ENCODE assay signal across 16 cellular contexts in genomic region chr5:116861662-116862061, GRCh38.
DNase-seq lines count a peak whose midpoint lies in the region; ATAC-seq, FAIRE-seq and TF ChIP-seq lines count a peak whose summit lies in the region.
"Had no signal": no experiment of that assay in that cellular context is flagged by ENCODE, and none has a peak within 500 bp of the region (broad histone marks: within the 10 kb centered on the region; RNA-seq: fewer than 3 reads in every experiment).

No MANE protein-coding gene starts in this region.

- no peaks in the 10 kb centered on the region for H3K36me3 ChIP-seq in HepG2 (replicated peaks in 1 of 2; ENCODE audit: control insufficient read depth in 1 of 2, insufficient read depth in 2 of 2, low read length in 2 of 2)
- H3K36me3 ChIP-seq in right lobe of liver = no peaks in the 10 kb centered on the region
- H3K36me3 ChIP-seq in endodermal cell (ENCODE audit: control insufficient read depth, insufficient read depth, low read length) = no peaks in the 10 kb centered on the region
- no peaks in the 10 kb centered on the region for H3K36me3 ChIP-seq in H7 (replicated peaks; ENCODE audit: control insufficient read depth, insufficient read depth, low read length)

- H3K9ac ChIP-seq in HepG2 (ENCODE audit: insufficient read depth, low read depth, low read length) (peak overlapping the region; percentile 17; the same call in 1 of the 2 replicates), endodermal cell (ENCODE audit: extremely low read depth, low read length, poor library complexity, severe bottlenecking) (no peak overlapping the region)
- H3K9ac ChIP-seq: GM23248 had no signal

- H3K27me3 ChIP-seq in HepG2 (ENCODE audit: control insufficient read depth in 1 of 2, insufficient read depth in 2 of 2, low read length in 2 of 2) (no peaks in the 10 kb centered on the region), right lobe of liver (no peaks in the 10 kb centered on the region), endodermal cell (ENCODE audit: control insufficient read depth, insufficient read depth, low read length, poor library complexity, severe bottlenecking) (no peaks in the 10 kb centered on the region), H7 (ENCODE audit: control insufficient read depth, insufficient read depth, low read length) (no peaks in the 10 kb centered on the region)

- no TSS peak for BruUV-seq in HepG2 (replicated peaks; lab: Mats Ljungman, UMichigan)

- H3K27ac ChIP-seq in HepG2 (ENCODE audit: extremely low read length, insufficient read depth, low read length) = peak overlapping the region; percentile 47
- H3K27ac ChIP-seq in right lobe of liver = no peak overlapping the region
- no peak overlapping the region for H3K27ac ChIP-seq in endodermal cell (ENCODE audit: low read depth, low read length)
- H3K27ac ChIP-seq: GM23248 had no signal

- H3K4me3 ChIP-seq in HepG2 (replicated peaks in 1 of 3; ENCODE audit: insufficient read depth in 1 of 3, low read depth in 2 of 3, low read length in 3 of 3) = no peak overlapping the region
- H3K4me3 ChIP-seq in right lobe of liver = no peak overlapping the region
- H3K4me3 ChIP-seq in endodermal cell (ENCODE audit: low read length) = no peak overlapping the region
- H3K4me3 ChIP-seq in H7 (ENCODE audit: insufficient read depth, low read depth, low read length) = no peak overlapping the region
- H3K4me3 ChIP-seq: GM23248 had no signal

- no peaks in the 10 kb centered on the region for H3K9me3 Mint-ChIP-seq in endodermal cell

- in situ Hi-C loops in HepG2 (cut with HindIII; ENCODE audit: extremely low pct_ligation_motif_present, low pct_unique_long_range_greater_than_20kb) = loop anchor here (5.0 to 10.0 kb wide), 2 partner anchors 97 to 289 kb away; partner anchors contain the start of gene SEMA6A

- H3K27me3 Mint-ChIP-seq in endodermal cell (ENCODE audit: insufficient read depth) = no peaks in the 10 kb centered on the region

- H4K20me1 ChIP-seq in HepG2 (ENCODE audit: insufficient read depth, low read length) = no peaks in the 10 kb centered on the region

- no peak for ATAC-seq in HepG2
- no peak for ATAC-seq in right lobe of liver
- ATAC-seq: HCT116, Panc1 had no signal

- DNase-seq in HepG2 (ENCODE audit: low spot score) = no peak
- DNase-seq in right lobe of liver = no peak
- DNase-seq in kidney glomerular epithelial cell (lab: John Stamatoyannopoulos, UW) = peak; percentile 54
- DNase-seq in renal cortical epithelial cell (ENCODE audit: low read depth) = peak; percentile 22
- DNase-seq in endodermal cell = no peak
- DNase-seq in central memory CD4-positive, alpha-beta T cell = no peak
- no peak for DNase-seq in H7
- DNase-seq in NCI-H1436 (lab: John Stamatoyannopoulos, UW) = no peak
- DNase-seq: 8988T, DMS 273 treated with DMSO at 0.1 percent for 48 hours, GDM1, GM23248, KG1, NCI-H2029 had no signal

- intact Hi-C loops in HepG2 (cut with micrococcal nuclease; ENCODE audit: unreplicated experiment) (loop anchor here (10.0 kb wide), 2 partner anchors 97 to 207 kb away; no protein-coding TSS in a partner anchor), right lobe of liver (cut with DNase I) (no loop called here)

- no peak overlapping the region for H3K4me2 ChIP-seq in HepG2 (ENCODE audit: low read depth, low read length)

- CTCF ChIA-PET in HepG2 (lab: Yijun Ruan, JAX; ENCODE audit: low intra/inter-chr PET ratio, low total read pairs) = no interaction called here

- no peak overlapping the region for H3K27ac Mint-ChIP-seq in endodermal cell

- H3K9me3 ChIP-seq in HepG2 (ENCODE audit: low read length) (no peaks in the 10 kb centered on the region), right lobe of liver (no peaks in the 10 kb centered on the region), endodermal cell (ENCODE audit: control insufficient read depth, low read length) (no peaks in the 10 kb centered on the region)

- H3K4me1 ChIP-seq in HepG2 (ENCODE audit: insufficient read depth, low read length) (peaks cover 94% of the 10 kb centered on the region), right lobe of liver (peaks cover 0 to 3% (median 0%) of the 10 kb centered on the region in 4 donors), endodermal cell (ENCODE audit: control insufficient read depth, insufficient read depth, low read length) (peaks cover 4% of the 10 kb centered on the region)

- no peak for TF ChIP-seq RAD21 in HepG2 (CRISPR knock-in tag; IDR thresholded peaks at IDR 0.05)

- H3K4me3 Mint-ChIP-seq in endodermal cell = no peak overlapping the region

- TF ChIP-seq CTCF in HepG2 (CRISPR knock-in tag; IDR thresholded peaks at IDR 0.05) (no peak), right lobe of liver (IDR thresholded peaks at IDR 0.05) (no peak), endodermal cell (conservative IDR thresholded peaks at IDR 0.05) (no peak)

- TF ChIP-seq EP300 in HepG2 (IDR thresholded peaks at IDR 0.05; ENCODE audit: low read depth in 2 of 2, low read length in 2 of 2) = no peak
- no peak for TF ChIP-seq EP300 in HepG2 (CRISPR knock-in tag; IDR thresholded peaks at IDR 0.05; ENCODE audit: borderline replicate concordance)

- 96% methylated on average over 2 of the region's 2 CpGs for WGBS in HepG2 (ENCODE audit: low lambda C conversion rate)
- WGBS in right lobe of liver (ENCODE audit: insufficient coverage, low coverage, low lambda C conversion rate, missing lambda C conversion rate) = 60% methylated on average over 1 of the region's 2 CpGs
- WGBS in endodermal cell (ENCODE audit: insufficient coverage in 1 of 2, insufficient read length in 1 of 2), 2 experiments = 83 to 88% methylated on average over 2 of the region's 2 CpGs

- no peak overlapping the region for H2AFZ ChIP-seq in HepG2 (ENCODE audit: low read length)
- H2AFZ ChIP-seq: GM23248 had no signal

- no peak for FAIRE-seq in HepG2 (lab: Jason Lieb, UNC)

- no peaks in the 10 kb centered on the region for H3K36me3 Mint-ChIP-seq in endodermal cell (ENCODE audit: low read depth)

- peaks cover 48% of the 10 kb centered on the region for H3K4me1 Mint-ChIP-seq in endodermal cell

- POLR2A ChIA-PET in HepG2 (lab: Yijun Ruan, JAX) = no interaction called here

- TF ChIP-seq POLR2A in HepG2 (IDR thresholded peaks at IDR 0.05; ENCODE audit: insufficient read depth in 1 of 2, low read depth in 2 of 2, low read length in 2 of 2) (no peak), right lobe of liver (IDR thresholded peaks at IDR 0.05) (no peak)

- H3K79me2 ChIP-seq in HepG2 (ENCODE audit: insufficient read depth, low read length) = no peaks in the 10 kb centered on the region

TF ChIP-seq in HepG2, 621 proteins besides CTCF, POLR2A, EP300 and RAD21 (continues in another document):
- TF ChIP-seq STAG1 (CRISPR knock-in tag; IDR thresholded peaks at IDR 0.05) (no peak), ZSCAN9 (CRISPR knock-in tag; IDR thresholded peaks at IDR 0.05; ENCODE audit: borderline replicate concordance) (no peak), ARNT (IDR thresholded peaks at IDR 0.05) (no peak), NFKB2 (CRISPR knock-in tag; IDR thresholded peaks at IDR 0.05; ENCODE audit: borderline replicate concordance) (no peak), ZNF160 (CRISPR knock-in tag; IDR thresholded peaks at IDR 0.05) (no peak), ZMYM2 (CRISPR knock-in tag; IDR thresholded peaks at IDR 0.05) (no peak), DMAP1 (CRISPR knock-in tag; IDR thresholded peaks at IDR 0.05) (no peak), ZNF672 (CRISPR knock-in tag; IDR thresholded peaks at IDR 0.05) (no peak), ZNF142 (CRISPR knock-in tag; IDR thresholded peaks at IDR 0.05) (no peak)

Comparison
In these comparisons a context has a peak if more than half of its experiments do, and no peak if none do; other contexts are left out.
1. DNase-seq: peak in kidney glomerular epithelial cell (single experiment) and renal cortical epithelial cell (single experiment); none in HepG2 (single experiment), right lobe of liver (0 of 3), endodermal cell (single experiment), central memory CD4-positive, alpha-beta T cell (single experiment), H7 (single experiment) and NCI-H1436 (single experiment).